8 cellular contexts compared by ENCODE assay signal in genomic region chr16:30740364-30741251, GRCh38. TPM values are rescaled to one million over a fixed set of nuclear protein-coding genes. Genes with fewer than 3 reads are reported as not detected.
A peak's percentile ranks its signal among the peaks of the same experiment; 100 is the strongest.
DNase-seq lines count a peak whose midpoint lies in the region; ATAC-seq and TF ChIP-seq lines count a peak whose summit lies in the region.

No MANE protein-coding gene starts in this region.

- peak overlapping the region in 1 of 2 donors; percentile 24 for H3K4me3 ChIP-seq in vagina

- ATAC-seq in GM18520 (IDR thresholded peaks at IDR 0.05; ENCODE audit: unreplicated experiment) (no peak), GM19328 (IDR thresholded peaks at IDR 0.05; ENCODE audit: unreplicated experiment) (no peak)

- H3K27ac ChIP-seq in vagina: peak overlapping the region; percentile 74

- peaks cover 22% of the 10 kb centered on the region for H3K4me1 ChIP-seq in vagina

- TF ChIP-seq POLR2A in vagina (IDR thresholded peaks at IDR 0.05): no peak

- no peaks in the 10 kb centered on the region for H3K27me3 ChIP-seq in vagina

- TF ChIP-seq CTCF in vagina (IDR thresholded peaks at IDR 0.05): no peak

- intact Hi-C loops in vagina (cut with DNase I): no loop called here

- DNase-seq in EH (ENCODE audit: low read depth): peak; percentile 83
- DNase-seq in NCI-H510A treated with DMSO at 0.1 percent for 48 hours (lab: John Stamatoyannopoulos, UW): peak; percentile 99
- DNase-seq in dermis blood vessel endothelial cell: peak; percentile 38
- peak; percentile 47 for DNase-seq in medulla oblongata (ENCODE audit: extremely low spot score)
- no peak for DNase-seq in vagina (ENCODE audit: extremely low spot score in 2 of 2)
- DNase-seq in DMS114 treated with DMSO at 0.1 percent for 48 hours (lab: John Stamatoyannopoulos, UW; ENCODE audit: unreplicated experiment): no peak

- no peaks in the 10 kb centered on the region for H3K9me3 ChIP-seq in vagina

- H3K36me3 ChIP-seq in vagina: peaks cover 0 to 57% of the 10 kb centered on the region in 2 donors

RNA-seq across cellular contexts. Expression of gene PHKG2, which starts 7.6 kb away (rescaled TPM):
- total RNA-seq in dermis blood vessel endothelial cell (20.1 and 21.4 TPM in 2 replicates), vagina (32.9 TPM)

RNA-seq across cellular contexts. Expression of gene CFAP119, which starts 21.3 kb away (rescaled TPM):
- 0.93 and 1.2 TPM in 2 replicates for total RNA-seq in dermis blood vessel endothelial cell
- 1.7 TPM for total RNA-seq in vagina

RNA-seq across cellular contexts. Expression of gene RNF40, which starts 21.5 kb away (rescaled TPM):
- 64.5 and 100 TPM in 2 replicates for total RNA-seq in dermis blood vessel endothelial cell
- 60.9 TPM for total RNA-seq in vagina

RNA-seq across cellular contexts. Expression of gene SRCAP, which starts 41.6 kb away (rescaled TPM):
- total RNA-seq in dermis blood vessel endothelial cell (44.1 and 69.1 TPM in 2 replicates), vagina (28.5 TPM)

RNA-seq across cellular contexts. Expression of gene ZNF629, which starts 46.4 kb away (rescaled TPM):
- total RNA-seq in dermis blood vessel endothelial cell (6.1 and 8.4 TPM in 2 replicates), vagina (11.3 TPM)

Comparison
In these comparisons a context has a peak if more than half of its experiments do, and no peak if none do; other contexts are left out.
1. DNase-seq: peak in EH (single experiment), NCI-H510A treated with DMSO at 0.1 percent for 48 hours (single experiment), dermis blood vessel endothelial cell (single experiment) and medulla oblongata (single experiment); none in vagina (0 of 2) and DMS114 treated with DMSO at 0.1 percent for 48 hours (single experiment).